Comparison of ENCODE assay signal across 1 cellular context in genomic region chr19:4803736-4804695, GRCh38.
A peak's percentile ranks its signal among the peaks of the same experiment; 100 is the strongest.
TF ChIP-seq lines count a peak whose summit lies in the region.

No MANE protein-coding gene starts in this region.

TF ChIP-seq in HepG2, 621 proteins besides CTCF, POLR2A, EP300 and RAD21 (continued from another document):
- TF ChIP-seq ZNF687 (CRISPR knock-in tag; IDR thresholded peaks at IDR 0.05) (peak; percentile 60), HMGXB4 (CRISPR knock-in tag; IDR thresholded peaks at IDR 0.05; ENCODE audit: borderline replicate concordance in 1 of 2, low read depth in 1 of 2) (peak; percentile 88 to 91; a peak in 3 of 4 replicates), SAP130 (CRISPR knock-in tag; IDR thresholded peaks at IDR 0.05; ENCODE audit: low read depth) (peak; percentile 27; the same call in 1 of the 2 replicates), RCOR2 (CRISPR knock-in tag; IDR thresholded peaks at IDR 0.05) (no peak), ZNF777 (CRISPR knock-in tag; IDR thresholded peaks at IDR 0.05) (no peak), PCBP1 (IDR thresholded peaks at IDR 0.05; ENCODE audit: borderline replicate concordance, low read depth, low read length) (no peak), SMC3 (IDR thresholded peaks at IDR 0.05; ENCODE audit: low read length) (peak; percentile 47), FOXK1 (CRISPR knock-in tag; IDR thresholded peaks at IDR 0.05; ENCODE audit: borderline replicate concordance, low read depth) (0 out of 2 replicates have a peak, but pooled peaks have one; percentile 17), CSRNP1 (CRISPR knock-in tag; IDR thresholded peaks at IDR 0.05) (no peak), HNRNPK (IDR thresholded peaks at IDR 0.05; ENCODE audit: low read depth, low read length, poor library complexity, severe bottlenecking) (no peak), ZFY (CRISPR knock-in tag; IDR thresholded peaks at IDR 0.05) (peak; percentile 37; the same call in 1 of the 2 replicates), MIXL1 (CRISPR knock-in tag; IDR thresholded peaks at IDR 0.05) (peak; percentile 49; the same call in 1 of the 2 replicates)
